Comparison of ENCODE assay signal across 27 cellular contexts in genomic region chr2:11435036-11435435, GRCh38.
"Had no signal": no experiment of that assay in that cellular context is flagged by ENCODE, and none has a peak within 500 bp of the region (broad histone marks: within the 10 kb centered on the region; RNA-seq: fewer than 3 reads in every experiment).

No MANE protein-coding gene starts in this region.

- H3K27me3 ChIP-seq: adrenal gland, body of pancreas, cardiac muscle cell, esophagus squamous epithelium, gastroesophageal sphincter had no signal

- H3K27ac ChIP-seq: adrenal gland, body of pancreas, cardiac muscle cell, epithelial cell of prostate, esophagus squamous epithelium, gastroesophageal sphincter had no signal

- H3K9me3 ChIP-seq: adrenal gland, body of pancreas, esophagus squamous epithelium, gastroesophageal sphincter had no signal

- DNase-seq: activated CD4-positive, alpha-beta memory T cell treated with anti-CD3 and anti-CD28 coated beads for 36 hours; activated CD4-positive, alpha-beta T cell treated with anti-CD3 and anti-CD28 coated beads for 36 hours; activated CD4-positive, alpha-beta T cell treated with anti-CD3 and anti-CD28 coated beads, Interleukin-2, amount 10 ng/mL, durations not matched to agents 24 days and 14 days; activated CD4-positive, CD25-positive, alpha-beta regulatory T cell; activated CD4-positive, CD25-positive, alpha-beta regulatory T cell treated with anti-CD3 and anti-CD28 coated beads, Interleukin-2, amount 50 U/mL, for 72 hours; activated CD8-positive, alpha-beta memory T cell treated with anti-CD3 and anti-CD28 coated beads, Interleukin-2, amount 10 ng/mL, durations not matched to agents 7 days and 5 days; activated CD8-positive, alpha-beta memory T cell treated with anti-CD3 and anti-CD28 coated beads, Interleukin-2, amount 50 U/mL, for 4 hours; activated CD8-positive, alpha-beta T cell treated with anti-CD3 and anti-CD28 coated beads, Interleukin-2, amount 10 ng/mL, durations not matched to agents 7 days and 5 days; activated effector memory CD4-positive, alpha-beta T cell treated with anti-CD3 and anti-CD28 coated beads, Interleukin-2, amount 50 U/mL, for 16 hours; activated naive CD4-positive, alpha-beta T cell treated with anti-CD3 and anti-CD28 coated beads for 36 hours; activated naive CD8-positive, alpha-beta T cell treated with anti-CD3 and anti-CD28 coated beads for 36 hours; activated naive CD8-positive, alpha-beta T cell treated with anti-CD3 and anti-CD28 coated beads, Interleukin-2, amount 50 U/mL, for 24 hours; activated T-cell treated with anti-CD3 and anti-CD28 coated beads, Interleukin-2, amount 50 U/mL, for 1 hour; activated T-cell treated with anti-CD3 and anti-CD28 coated beads, Interleukin-2, amount 50 U/mL, for 48 hours; adrenal gland; aorta; body of pancreas; cortex of kidney; dermis blood vessel endothelial cell; effector CD4-positive, alpha-beta T cell; effector memory CD8-positive, alpha-beta T cell; esophagus squamous epithelium; foreskin melanocyte; T-helper 2 cell had no signal

- ATAC-seq: activated CD4-positive, alpha-beta T cell treated with anti-CD3 and anti-CD28 coated beads for 36 hours; activated CD8-positive, alpha-beta memory T cell treated with anti-CD3 and anti-CD28 coated beads, Interleukin-2, amount 10 ng/mL, durations not matched to agents 7 days and 5 days; activated CD8-positive, alpha-beta T cell treated with anti-CD3 and anti-CD28 coated beads, Interleukin-2, amount 10 ng/mL, durations not matched to agents 7 days and 5 days; activated naive CD8-positive, alpha-beta T cell treated with anti-CD3 and anti-CD28 coated beads, Interleukin-2, amount 50 U/mL, for 24 hours; body of pancreas; effector memory CD8-positive, alpha-beta T cell; gastroesophageal sphincter had no signal

- H3K4me3 ChIP-seq: adrenal gland, body of pancreas, cardiac muscle cell, esophagus squamous epithelium, gastroesophageal sphincter had no signal

- H3K4me1 ChIP-seq: adrenal gland, body of pancreas, gastroesophageal sphincter had no signal

- H3K36me3 ChIP-seq: adrenal gland, cardiac muscle cell had no signal
